In genomic region chr14:77483851-77484250, GRCh38 we compare ENCODE assay signal across 27 cellular contexts. TPM values are rescaled to one million over a fixed set of nuclear protein-coding genes. Genes with fewer than 3 reads are reported as not detected.
"Had no signal": no experiment of that assay in that cellular context is flagged by ENCODE, and none has a peak within 500 bp of the region (broad histone marks: within the 10 kb centered on the region; RNA-seq: fewer than 3 reads in every experiment).

No MANE protein-coding gene starts in this region.

- DNase-seq: Kasumi-1; MM.1S; MV-4-11; NCI-H1048; NCI-H1105; NCI-H1417 treated with DMSO at 0.1 percent for 48 hours; NCI-H146; NCI-H1694 treated with DMSO at 0.1 percent for 48 hours; NCI-H1930; NCI-H2081; NCI-H2107; NCI-H2227 treated with DMSO at 0.1 percent for 48 hours; NCI-H524; NCI-H526 treated with DMSO at 0.1 percent for 48 hours; NCI-H748 treated with DMSO at 0.1 percent for 48 hours; NK-92 treated with Interleukin-12 subunit alpha and Interleukin-12 subunit beta, amount 100 ng/mL, for 24 hours; PC-9; Peyer's patch; Right ventricle myocardium superior; SIG-M5 had no signal

- H3K27me3 Mint-ChIP-seq: IgD-negative memory B cell had no signal

- H3K4me1 ChIP-seq: Peyer's patch, SJSA1 had no signal

- H3K4me3 Mint-ChIP-seq: IgD-negative memory B cell had no signal

- H3K27ac Mint-ChIP-seq: IgD-negative memory B cell had no signal

- H3K27me3 ChIP-seq: Peyer's patch, SJSA1 had no signal

- ATAC-seq: K562 had no signal

- H3K4me3 ChIP-seq: K562, PC-9, Peyer's patch, SJSA1, SK-N-MC had no signal

- H3K9me3 Mint-ChIP-seq: IgD-negative memory B cell had no signal

- H3K27ac ChIP-seq: KMS-11, PC-9, Peyer's patch, SJSA1, SK-N-MC had no signal

- H3K4me1 Mint-ChIP-seq: IgD-negative memory B cell had no signal

- H3K36me3 ChIP-seq: Peyer's patch, SJSA1 had no signal

- H3K36me3 Mint-ChIP-seq: IgD-negative memory B cell had no signal

- H3K9me3 ChIP-seq: Peyer's patch, SJSA1 had no signal

RNA-seq across cellular contexts. Expression of gene ISM2, which starts 14.8 kb away (rescaled TPM):
- total RNA-seq: HT1080, OCI-LY7, PC-9, Peyer's patch, Right ventricle myocardium superior, SJSA1 had no signal
